24 cellular contexts compared by ENCODE assay signal in the genomic region with DNA sequence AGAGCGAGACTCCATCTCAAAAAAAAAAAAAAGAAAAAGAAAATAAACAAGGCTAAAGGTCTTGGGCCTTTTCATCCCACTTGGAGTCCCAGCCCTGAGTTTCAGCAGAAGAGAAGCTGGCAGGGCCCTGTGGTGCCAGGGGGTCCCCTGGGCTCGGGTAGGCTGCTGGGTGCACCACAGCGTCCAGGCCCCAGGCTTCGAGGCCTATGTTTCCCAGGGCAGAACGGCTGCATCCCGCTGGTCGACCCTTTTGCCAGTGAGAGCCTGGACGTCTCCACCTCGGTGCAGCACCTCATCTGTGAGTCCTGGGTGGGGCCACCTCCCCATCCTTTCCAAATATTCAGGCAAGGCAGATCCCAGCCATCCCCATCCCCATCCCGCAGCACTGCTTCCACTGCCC. TPM values are rescaled to one million over a fixed set of nuclear protein-coding genes. Genes with fewer than 3 reads are reported as not detected.
"Had no signal": no experiment of that assay in that cellular context is flagged by ENCODE, and none has a peak within 500 bp of the region (broad histone marks: within the 10 kb centered on the region; RNA-seq: fewer than 3 reads in every experiment).

No MANE protein-coding gene starts in this region.

- H3K4me3 ChIP-seq: cardiac muscle cell, Peyer's patch had no signal

- DNase-seq: activated B cell treated with CpG ODN at 0.5 μM for 24 hours; activated CD4-positive, alpha-beta T cell treated with anti-CD3 and anti-CD28 coated beads for 1 hour; activated CD4-positive, alpha-beta T cell treated with anti-CD3 and anti-CD28 coated beads, Interleukin-2, amount 10 ng/mL, durations not matched to agents 24 days and 14 days; activated CD4-positive, alpha-beta T cell treated with anti-CD3 and anti-CD28 coated beads, Interleukin-2, amount 50 U/mL, for 48 hours; activated CD8-positive, alpha-beta memory T cell treated with anti-CD3 and anti-CD28 coated beads, Interleukin-2, amount 10 ng/mL, durations not matched to agents 7 days and 5 days; activated effector memory CD4-positive, alpha-beta T cell treated with anti-CD3 and anti-CD28 coated beads, Interleukin-2, amount 50 U/mL, for 16 hours; activated naive CD4-positive, alpha-beta T cell treated with Interleukin-2 at 50 U/mL for 16 hours; activated T-cell treated with anti-CD3 and anti-CD28 coated beads, Interleukin-2, amount 50 U/mL, for 24 hours; amygdala; brain microvascular endothelial cell; NCI-H1092; NCI-H1417 treated with DMSO at 0.1 percent for 48 hours; NCI-H1694 treated with DMSO at 0.1 percent for 48 hours; NCI-H2029 treated with DMSO at 0.1 percent for 48 hours; NCI-H524; Peyer's patch; SIG-M5; T-helper 17 cell; T-helper 9 cell had no signal

- H3K9me3 ChIP-seq: Peyer's patch had no signal

- FAIRE-seq: TTC549 had no signal

- H3K36me3 ChIP-seq: brain microvascular endothelial cell, cardiac muscle cell, Peyer's patch had no signal

- H3K9me3 Mint-ChIP-seq: activated B cell treated with CpG ODN at 0.5 μM for 24 hours; activated CD4-positive, alpha-beta T cell treated with anti-CD3 and anti-CD28 coated beads, Interleukin-2, amount 10 ng/mL, durations not matched to agents 24 days and 14 days; activated naive CD4-positive, alpha-beta T cell treated with anti-CD3 and anti-CD28 coated beads, Interleukin-2, amount 50 U/mL, for 72 hours; activated T-cell treated with anti-CD3 and anti-CD28 coated beads, Interleukin-2, amount 50 U/mL, for 24 hours had no signal

- H3K4me2 ChIP-seq: KMS-11 had no signal

- H3K27ac ChIP-seq: brain microvascular endothelial cell, cardiac muscle cell, KMS-11, Peyer's patch had no signal

- H3K4me3 Mint-ChIP-seq: activated B cell treated with CpG ODN at 0.5 μM for 24 hours; activated CD4-positive, alpha-beta T cell treated with anti-CD3 and anti-CD28 coated beads, Interleukin-2, amount 10 ng/mL, durations not matched to agents 24 days and 14 days; activated CD8-positive, alpha-beta memory T cell treated with anti-CD3 and anti-CD28 coated beads, Interleukin-2, amount 10 ng/mL, durations not matched to agents 7 days and 5 days; activated T-cell treated with anti-CD3 and anti-CD28 coated beads, Interleukin-2, amount 50 U/mL, for 24 hours; T-helper 17 cell had no signal

- H3K36me3 Mint-ChIP-seq: activated CD8-positive, alpha-beta memory T cell treated with anti-CD3 and anti-CD28 coated beads, Interleukin-2, amount 10 ng/mL, durations not matched to agents 7 days and 5 days; activated naive CD4-positive, alpha-beta T cell treated with anti-CD3 and anti-CD28 coated beads, Interleukin-2, amount 50 U/mL, for 72 hours had no signal

- H3K9ac ChIP-seq: KMS-11 had no signal

- ATAC-seq: activated CD8-positive, alpha-beta memory T cell treated with anti-CD3 and anti-CD28 coated beads, Interleukin-2, amount 10 ng/mL, durations not matched to agents 7 days and 5 days; T-helper 17 cell had no signal

- H3K27ac Mint-ChIP-seq: activated B cell treated with CpG ODN at 0.5 μM for 24 hours; activated CD4-positive, alpha-beta T cell treated with anti-CD3 and anti-CD28 coated beads, Interleukin-2, amount 10 ng/mL, durations not matched to agents 24 days and 14 days; activated CD8-positive, alpha-beta memory T cell treated with anti-CD3 and anti-CD28 coated beads, Interleukin-2, amount 10 ng/mL, durations not matched to agents 7 days and 5 days; activated naive CD4-positive, alpha-beta T cell treated with anti-CD3 and anti-CD28 coated beads, Interleukin-2, amount 50 U/mL, for 72 hours; activated T-cell treated with anti-CD3 and anti-CD28 coated beads, Interleukin-2, amount 50 U/mL, for 24 hours; T-helper 17 cell had no signal

RNA-seq across cellular contexts. Expression of gene TMEM235, which starts 2.2 kb away (rescaled TPM):
- total RNA-seq: activated B cell treated with CpG ODN at 0.5 μM for 24 hours; activated CD4-positive, alpha-beta T cell treated with anti-CD3 and anti-CD28 coated beads, Interleukin-2, amount 10 ng/mL, durations not matched to agents 24 days and 14 days; activated CD8-positive, alpha-beta memory T cell treated with anti-CD3 and anti-CD28 coated beads, Interleukin-2, amount 10 ng/mL, durations not matched to agents 7 days and 5 days; activated naive CD4-positive, alpha-beta T cell treated with anti-CD3 and anti-CD28 coated beads, Interleukin-2, amount 50 U/mL, for 72 hours; MCF 10A; Peyer's patch; T-helper 17 cell had no signal
